18 cellular contexts compared by ENCODE assay signal in genomic region chr11:72670041-72670440, GRCh38.
"Had no signal": no experiment of that assay in that cellular context is flagged by ENCODE, and none has a peak within 500 bp of the region (broad histone marks: within the 10 kb centered on the region; RNA-seq: fewer than 3 reads in every experiment).

No MANE protein-coding gene starts in this region.

- H3K4me1 ChIP-seq: prostate gland, upper lobe of left lung had no signal

- H3K9me3 ChIP-seq: ovary, prostate gland had no signal

- ATAC-seq: natural killer cell had no signal

- DNase-seq: activated CD4-positive, alpha-beta T cell treated with anti-CD3 and anti-CD28 coated beads for 4 hours; activated CD4-positive, CD25-positive, alpha-beta regulatory T cell; activated effector memory CD4-positive, alpha-beta T cell treated with anti-CD3 and anti-CD28 coated beads, Interleukin-2, amount 50 U/mL, for 16 hours; activated naive CD4-positive, alpha-beta T cell treated with anti-CD3 and anti-CD28 coated beads, Interleukin-2, amount 10 ng/mL, durations not matched to agents 7 days and 5 days; amygdala; cerebellar nuclear complex; left ventricle myocardium inferior; midbrain; natural killer cell; ovary; spleen; stimulated activated CD4-positive, alpha-beta T cell treated with anti-CD3 and anti-CD28 coated beads, Interleukin-4, amount 100 ng/mL, for 1 hour; stimulated activated naive CD4-positive, alpha-beta T cell; upper lobe of left lung had no signal

- H3K27ac ChIP-seq: coronary artery, epithelial cell of prostate, left ventricle myocardium inferior, ovary, prostate gland, spleen, thoracic aorta, upper lobe of left lung had no signal

- H3K4me3 ChIP-seq: coronary artery, left ventricle myocardium inferior, ovary, prostate gland, spleen, thoracic aorta, upper lobe of left lung had no signal

- H3K36me3 ChIP-seq: left ventricle myocardium inferior, ovary, prostate gland, thoracic aorta, upper lobe of left lung had no signal

- H3K27me3 ChIP-seq: ovary had no signal
